In genomic region chrX:19168609-19169008, GRCh38 we compare ENCODE assay signal across 10 cellular contexts. TPM values are rescaled to one million over a fixed set of nuclear protein-coding genes. Genes with fewer than 3 reads are reported as not detected.
"Had no signal": no experiment of that assay in that cellular context is flagged by ENCODE, and none has a peak within 500 bp of the region (broad histone marks: within the 10 kb centered on the region; RNA-seq: fewer than 3 reads in every experiment).

No MANE protein-coding gene starts in this region.

- H3K4me2 ChIP-seq: KMS-11 had no signal

- FAIRE-seq: HepG2, HTR-8/SVneo, K562 had no signal

- DNase-seq: IMR-90, Karpas-422, KBM-7, KG1 had no signal

- H3K4me3 ChIP-seq: K562 had no signal

- H3K27ac ChIP-seq: HL-60, KMS-11 had no signal

- ATAC-seq: HepG2, K562 had no signal

- H3K9ac ChIP-seq: KMS-11 had no signal

RNA-seq across cellular contexts. Expression of gene ADGRG2, which starts 46.3 kb away (rescaled TPM):
- total RNA-seq: HepG2, HT-29, K562 had no signal
- polyA plus RNA-seq: HepG2 had no signal
